ENCODE assay signal across 9 cellular contexts in genomic region chr5:75051217-75051751, GRCh38. TPM values are rescaled to one million over a fixed set of nuclear protein-coding genes. Genes with fewer than 3 reads are reported as not detected.
DNase-seq lines count a peak whose midpoint lies in the region; ATAC-seq and TF ChIP-seq lines count a peak whose summit lies in the region.
"Had no signal": no experiment of that assay in that cellular context is flagged by ENCODE, and none has a peak within 500 bp of the region (broad histone marks: within the 10 kb centered on the region; RNA-seq: fewer than 3 reads in every experiment).

No MANE protein-coding gene starts in this region.

- H3K27ac Mint-ChIP-seq in Caco-2 (ENCODE audit: unreplicated experiment): peak overlapping the region; percentile 16
- peak overlapping the region; percentile 86 for H3K27ac Mint-ChIP-seq in T-helper 17 cell
- H3K27ac Mint-ChIP-seq in chondrocyte (ENCODE audit: unreplicated experiment): peak overlapping the region; percentile 39
- H3K27ac Mint-ChIP-seq in natural killer cell treated with Interleukin-12 subunit alpha and Interleukin-12 subunit beta and Interleukin-15 and Interleukin-18, amount 100 ng/mL, for 72 hours: peak overlapping the region; percentile 13 to 24
- no peak overlapping the region for H3K27ac Mint-ChIP-seq in stimulated activated naive B cell treated with anti-CD40 and anti-IgM and Interleukin-4, amounts not matched to agents 10 μg/mL and 1 μg/mL and 100 μg/mL, for 72 hours

- H3K4me3 Mint-ChIP-seq in Caco-2 (ENCODE audit: unreplicated experiment) (peak overlapping the region; percentile 86), T-helper 17 cell (peak overlapping the region; percentile 93), chondrocyte (ENCODE audit: unreplicated experiment) (peak overlapping the region; percentile 88)
- H3K4me3 Mint-ChIP-seq in natural killer cell treated with Interleukin-12 subunit alpha and Interleukin-12 subunit beta and Interleukin-15 and Interleukin-18, amount 100 ng/mL, for 72 hours: peak overlapping the region; percentile 82
- no peak overlapping the region for H3K4me3 Mint-ChIP-seq in stimulated activated naive B cell treated with anti-CD40 and anti-IgM and Interleukin-4, amounts not matched to agents 10 μg/mL and 1 μg/mL and 100 μg/mL, for 72 hours

- POLR2A ChIA-PET in Caco-2 (lab: Charles Lee): no interaction called here

- no peak overlapping the region for H3K4me3 ChIP-seq in Caco-2 (ENCODE audit: low read depth, low read length)

- DNase-seq in Caco-2 (peak; percentile 32 to 57), T-helper 17 cell (no peak), chondrocyte (ENCODE audit: low spot score) (no peak), COLO829 (ENCODE audit: low spot score) (no peak), NOMO-1 (lab: John Stamatoyannopoulos, UW; ENCODE audit: unreplicated experiment in 2 of 2) (no peak)
- DNase-seq in natural killer cell treated with Interleukin-12 subunit alpha and Interleukin-12 subunit beta and Interleukin-15 and Interleukin-18, amount 100 ng/mL, for 72 hours (ENCODE audit: low spot score): no peak
- no peak for DNase-seq in stimulated activated naive B cell treated with anti-CD40 and anti-IgM and Interleukin-4, amounts not matched to agents 10 μg/mL and 1 μg/mL and 100 μg/mL, for 72 hours

- no TSS peak for BruUV-seq in Caco-2 (replicated peaks; lab: Mats Ljungman, UMichigan)

- ATAC-seq in T-helper 17 cell (peak; percentile 49), SK-N-SH treated with all-trans-retinoic acid at 6 μM for 48 hours (no peak)
- no peak for ATAC-seq in natural killer cell treated with Interleukin-12 subunit alpha and Interleukin-12 subunit beta and Interleukin-15 and Interleukin-18, amount 100 ng/mL, for 72 hours
- ATAC-seq in stimulated activated naive B cell treated with anti-CD40 and anti-IgM and Interleukin-4, amounts not matched to agents 10 μg/mL and 1 μg/mL and 100 μg/mL, for 72 hours (replicated peaks): no peak
- ATAC-seq: sciatic nerve had no signal

- H3K27me3 Mint-ChIP-seq in Caco-2 (ENCODE audit: insufficient read depth, unreplicated experiment) (no peaks in the 10 kb centered on the region), T-helper 17 cell (peaks cover 32% of the 10 kb centered on the region), chondrocyte (ENCODE audit: low read depth) (no peaks in the 10 kb centered on the region)
- H3K27me3 Mint-ChIP-seq in natural killer cell treated with Interleukin-12 subunit alpha and Interleukin-12 subunit beta and Interleukin-15 and Interleukin-18, amount 100 ng/mL, for 72 hours: peaks cover 36% of the 10 kb centered on the region in 2 donors
- peaks cover 57 to 65% of the 10 kb centered on the region in 2 donors for H3K27me3 Mint-ChIP-seq in stimulated activated naive B cell treated with anti-CD40 and anti-IgM and Interleukin-4, amounts not matched to agents 10 μg/mL and 1 μg/mL and 100 μg/mL, for 72 hours

- H3K27me3 ChIP-seq in Caco-2 (replicated peaks; ENCODE audit: control insufficient read depth, insufficient read depth, low read length): no peaks in the 10 kb centered on the region; the same call in 1 of the 2 replicates

- H3K36me3 Mint-ChIP-seq in Caco-2 (ENCODE audit: insufficient read depth, unreplicated experiment) (peaks cover 12% of the 10 kb centered on the region), T-helper 17 cell (ENCODE audit: low read depth) (no peaks in the 10 kb centered on the region), chondrocyte (ENCODE audit: low read depth) (peaks cover 7% of the 10 kb centered on the region)
- H3K36me3 Mint-ChIP-seq in natural killer cell treated with Interleukin-12 subunit alpha and Interleukin-12 subunit beta and Interleukin-15 and Interleukin-18, amount 100 ng/mL, for 72 hours: no peaks in the 10 kb centered on the region
- H3K36me3 Mint-ChIP-seq in stimulated activated naive B cell treated with anti-CD40 and anti-IgM and Interleukin-4, amounts not matched to agents 10 μg/mL and 1 μg/mL and 100 μg/mL, for 72 hours: no peaks in the 10 kb centered on the region

- intact Hi-C loops in Caco-2 (cut with micrococcal nuclease; ENCODE audit: unreplicated experiment): loop anchor here (5.0 to 10.0 kb wide), 3 partner anchors 116 to 286 kb away; partner anchors contain the start of genes ANKRD31 and HMGCR

- no peak for TF ChIP-seq CTCF in Caco-2 (IDR thresholded peaks at IDR 0.05; ENCODE audit: insufficient read depth in 1 of 2, low read depth in 1 of 2, low read length in 1 of 2, severe bottlenecking in 1 of 2, unreplicated experiment in 1 of 2)
- TF ChIP-seq CTCF in chondrocyte (IDR thresholded peaks at IDR 0.05): no peak

- H3K9me3 Mint-ChIP-seq in Caco-2 (ENCODE audit: unreplicated experiment) (no peaks in the 10 kb centered on the region), chondrocyte (ENCODE audit: low read depth) (no peaks in the 10 kb centered on the region)
- no peaks in the 10 kb centered on the region for H3K9me3 Mint-ChIP-seq in natural killer cell treated with Interleukin-12 subunit alpha and Interleukin-12 subunit beta and Interleukin-15 and Interleukin-18, amount 100 ng/mL, for 72 hours
- no peaks in the 10 kb centered on the region for H3K9me3 Mint-ChIP-seq in stimulated activated naive B cell treated with anti-CD40 and anti-IgM and Interleukin-4, amounts not matched to agents 10 μg/mL and 1 μg/mL and 100 μg/mL, for 72 hours

- CTCF ChIA-PET in Caco-2 (lab: Charles Lee): no interaction called here

- H3K36me3 ChIP-seq in Caco-2 (ENCODE audit: control insufficient read depth, insufficient read depth, low read length): no peaks in the 10 kb centered on the region

- H3K9me3 ChIP-seq in Caco-2 (no peaks in the 10 kb centered on the region), T-helper 17 cell (ENCODE audit: control insufficient read depth, low read length, poor library complexity, severe bottlenecking) (no peaks in the 10 kb centered on the region)

- peaks cover 41% of the 10 kb centered on the region for H3K4me1 Mint-ChIP-seq in Caco-2 (ENCODE audit: low read depth, unreplicated experiment)
- peaks cover 52% of the 10 kb centered on the region for H3K4me1 Mint-ChIP-seq in T-helper 17 cell
- peaks cover 66% of the 10 kb centered on the region for H3K4me1 Mint-ChIP-seq in chondrocyte (ENCODE audit: low read depth)
- peaks cover 41 to 53% of the 10 kb centered on the region in 2 donors for H3K4me1 Mint-ChIP-seq in natural killer cell treated with Interleukin-12 subunit alpha and Interleukin-12 subunit beta and Interleukin-15 and Interleukin-18, amount 100 ng/mL, for 72 hours (ENCODE audit: low read depth in 2 of 2)
- peaks cover 5 to 13% of the 10 kb centered on the region in 2 donors for H3K4me1 Mint-ChIP-seq in stimulated activated naive B cell treated with anti-CD40 and anti-IgM and Interleukin-4, amounts not matched to agents 10 μg/mL and 1 μg/mL and 100 μg/mL, for 72 hours

- H3K4me1 ChIP-seq in Caco-2: peaks cover 45% of the 10 kb centered on the region

TF ChIP-seq in SK-N-SH treated with all-trans-retinoic acid at 6 μM for 48 hours, 23 proteins besides CTCF, POLR2A, EP300 and RAD21 (continues in another document):
- no peak for TF ChIP-seq BACH2 (CRISPR knock-in tag; IDR thresholded peaks at IDR 0.05; ENCODE audit: borderline replicate concordance)
- TF ChIP-seq ESRRG (CRISPR knock-in tag; IDR thresholded peaks at IDR 0.05): no peak
- TF ChIP-seq ZNF565 (CRISPR knock-in tag; conservative IDR thresholded peaks at IDR 0.05; ENCODE audit: low read depth): no peak
- no peak for TF ChIP-seq OSR1 (CRISPR knock-in tag; IDR thresholded peaks at IDR 0.05)
- no peak for TF ChIP-seq PPARA (CRISPR knock-in tag; IDR thresholded peaks at IDR 0.05; ENCODE audit: borderline replicate concordance)
- TF ChIP-seq ISL1 (CRISPR knock-in tag; IDR thresholded peaks at IDR 0.05): no peak
- no peak for TF ChIP-seq GLIS3 (CRISPR knock-in tag; IDR thresholded peaks at IDR 0.05)
- no peak for TF ChIP-seq TOX (CRISPR knock-in tag; IDR thresholded peaks at IDR 0.05; ENCODE audit: borderline replicate concordance)
- TF ChIP-seq ZFP30 (CRISPR knock-in tag; IDR thresholded peaks at IDR 0.05): no peak
- TF ChIP-seq ARNTL (CRISPR knock-in tag; IDR thresholded peaks at IDR 0.05; ENCODE audit: borderline replicate concordance, low read depth): no peak
- no peak for TF ChIP-seq POU6F1 (CRISPR knock-in tag; IDR thresholded peaks at IDR 0.05; ENCODE audit: borderline replicate concordance, low read depth)
- TF ChIP-seq CREB5 (CRISPR knock-in tag; IDR thresholded peaks at IDR 0.05; ENCODE audit: low read depth): no peak
- TF ChIP-seq CSDC2 (CRISPR knock-in tag; IDR thresholded peaks at IDR 0.05): no peak

RNA-seq across cellular contexts. Expression of gene GCNT4, which starts 1.1 kb away (rescaled TPM):
- total RNA-seq in Caco-2 (2022): 2.5 and 3.0 TPM in 2 replicates
- total RNA-seq in T-helper 17 cell: 1 to 10 TPM; 4.9 to 5.3 TPM
- total RNA-seq in chondrocyte: 0.65 to 2.6 TPM (median 2.6 TPM) in 3 replicates
- total RNA-seq in natural killer cell treated with Interleukin-12 subunit alpha and Interleukin-12 subunit beta and Interleukin-15 and Interleukin-18, amount 100 ng/mL, for 72 hours: under 1 TPM; 0.42 to 0.57 TPM

Comparison
In these comparisons a context has a peak if more than half of its experiments do, and no peak if none do; other contexts are left out.
1. DNase-seq: peak in Caco-2 (2 of 2); none in T-helper 17 cell (0 of 3), chondrocyte (single experiment), natural killer cell treated with Interleukin-12 subunit alpha and Interleukin-12 subunit beta and Interleukin-15 and Interleukin-18, amount 100 ng/mL, for 72 hours (single experiment), stimulated activated naive B cell treated with anti-CD40 and anti-IgM and Interleukin-4, amounts not matched to agents 10 μg/mL and 1 μg/mL and 100 μg/mL, for 72 hours (single experiment), COLO829 (single experiment) and NOMO-1 (0 of 2).
2. H3K4me3 Mint-ChIP-seq: peak in Caco-2 (single experiment), T-helper 17 cell (single experiment), chondrocyte (single experiment) and natural killer cell treated with Interleukin-12 subunit alpha and Interleukin-12 subunit beta and Interleukin-15 and Interleukin-18, amount 100 ng/mL, for 72 hours (single experiment); none in stimulated activated naive B cell treated with anti-CD40 and anti-IgM and Interleukin-4, amounts not matched to agents 10 μg/mL and 1 μg/mL and 100 μg/mL, for 72 hours (0 of 2).